Comparison of ENCODE assay signal across 1 cellular context in genomic region chr2:230650585-230651137, GRCh38.
TF ChIP-seq lines count a peak whose summit lies in the region.

No MANE protein-coding gene starts in this region.

TF ChIP-seq in GM23338, 12 proteins besides CTCF, POLR2A, EP300 and RAD21 (continued from another document):
- TF ChIP-seq REST (IDR thresholded peaks at IDR 0.05; ENCODE audit: unreplicated experiment) (no peak), ZNF331 (CRISPR knock-in tag; IDR thresholded peaks at IDR 0.05; ENCODE audit: low read depth) (no peak), STAT1 (IDR thresholded peaks at IDR 0.05; ENCODE audit: unreplicated experiment) (no peak), ZNF114 (CRISPR knock-in tag; IDR thresholded peaks at IDR 0.05) (no peak), EZH2 (IDR thresholded peaks at IDR 0.05; ENCODE audit: low read depth, unreplicated experiment) (no peak), JUNB (IDR thresholded peaks at IDR 0.05; ENCODE audit: unreplicated experiment) (no peak), EZH2phosphoT487 (IDR thresholded peaks at IDR 0.05; ENCODE audit: unreplicated experiment) (no peak), CREB1 (CRISPR knock-in tag; IDR thresholded peaks at IDR 0.05; ENCODE audit: low read depth) (no peak)
